In the genomic region with DNA sequence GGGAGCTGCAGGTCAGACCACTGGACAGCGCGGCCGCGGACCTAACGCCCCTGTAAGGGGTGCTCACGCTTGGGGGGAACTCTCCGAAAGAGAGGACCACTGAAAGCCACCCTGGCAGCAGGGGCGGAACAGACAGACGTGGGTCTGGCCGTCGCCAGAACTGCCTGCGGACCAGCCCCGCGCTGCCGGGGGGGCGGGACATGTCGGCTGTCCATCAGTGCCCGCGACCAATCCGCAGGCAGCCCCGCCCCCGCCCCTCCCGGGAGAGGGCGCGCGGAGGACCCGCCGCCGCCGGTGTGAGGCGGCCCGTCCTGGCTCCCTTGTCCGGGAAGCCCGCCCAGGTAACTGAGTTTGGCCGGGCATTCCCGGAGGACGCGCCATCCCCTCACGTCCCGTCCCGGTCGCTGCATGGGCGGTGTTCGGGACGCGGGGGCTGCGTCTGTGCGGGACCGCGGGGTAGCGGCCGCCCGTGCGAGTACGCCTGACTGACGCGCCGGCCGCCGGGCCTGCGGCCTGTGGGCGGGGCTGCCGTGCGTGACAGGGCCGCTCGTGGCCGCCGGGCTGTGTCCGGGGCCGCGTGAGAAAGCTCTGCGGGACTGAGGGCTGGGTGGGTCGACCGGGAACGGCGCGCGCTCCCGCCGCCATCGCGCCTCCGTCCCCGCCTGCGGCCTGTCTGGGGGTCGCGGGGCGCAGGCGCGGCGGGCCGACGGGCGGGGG, we compare ENCODE assay signal across 8 cellular contexts. TPM values are rescaled to one million over a fixed set of nuclear protein-coding genes. Genes with fewer than 3 reads are reported as not detected.
DNase-seq lines count a peak whose midpoint lies in the region; ATAC-seq, FAIRE-seq and TF ChIP-seq lines count a peak whose summit lies in the region.

No MANE protein-coding gene starts in this region.

- TF ChIP-seq POLR2A in A549 (IDR thresholded peaks at IDR 0.05; ENCODE audit: low read length), result peak; percentile 57

- H3K9me3 ChIP-seq in A549, result no peaks in the 10 kb centered on the region

- peak overlapping the region; percentile 98 for H3K4me2 ChIP-seq in A549

- TF ChIP-seq RAD21 in A549 (conservative IDR thresholded peaks at IDR 0.05 in 1 of 2, IDR thresholded peaks at IDR 0.05 in 1 of 2), result no peak

- TF ChIP-seq EP300 in A549 (IDR thresholded peaks at IDR 0.05), result no peak

- H3K4me3 ChIP-seq in A549, result peak overlapping the region; percentile 89

- ATAC-seq in A549 (peak; percentile 77 to 86), GM18520 (IDR thresholded peaks at IDR 0.05; ENCODE audit: unreplicated experiment) (peak; percentile 42), HG03064 (IDR thresholded peaks at IDR 0.05; ENCODE audit: low read depth, unreplicated experiment) (peak; percentile 57)
- ATAC-seq in activated CD4-positive, CD25-positive, alpha-beta regulatory T cell treated with anti-CD3 and anti-CD28 coated beads, Interleukin-2, amount 50 U/mL, for 24 hours, result peak; percentile 60 to 63

- 3% methylated on average over 24 of the region's 94 CpGs for WGBS in A549 (ENCODE audit: missing lambda C conversion rate)

- peak overlapping the region; percentile 86 to 91 for H3K27ac ChIP-seq in A549

- FAIRE-seq in A549 (lab: Jason Lieb, UNC), result no peak

- CTCF ChIA-PET in A549 (lab: Yijun Ruan, JAX), result interaction anchor here (1.1 to 7.9 kb wide), 7 partner anchors 10 to 202 kb away, joined by 3 to 103 read pairs (median 16); a partner anchor contains a TSS

- no peak for TF ChIP-seq CTCF in A549 (IDR thresholded peaks at IDR 0.05)

- peaks cover 7% of the 10 kb centered on the region for H3K4me1 ChIP-seq in A549

- POLR2A ChIA-PET in A549 (lab: Yijun Ruan, JAX), result interaction anchor here (0.8 to 1.1 kb wide), 2 partner anchors 41 to 147 kb away, joined by 3 read pairs; no protein-coding TSS in a partner anchor

- DNase-seq in A549 (ENCODE audit: low read depth in 1 of 2, low spot score in 1 of 2) (peak; percentile 83 to 91), NCI-H2196 treated with DMSO at 0.1 percent for 48 hours (lab: John Stamatoyannopoulos, UW; ENCODE audit: unreplicated experiment) (peak; percentile 82), cerebellar nuclear complex (lab: John Stamatoyannopoulos, UW) (peak; percentile 53 to 65), kidney glomerular epithelial cell (lab: John Stamatoyannopoulos, UW) (peak; percentile 24)
- DNase-seq in stimulated activated CD4-positive, alpha-beta T cell treated with anti-CD3 and anti-CD28 coated beads, Interleukin-15, amount 100 ng/mL, for 24 hours, result peak; percentile 94

TF ChIP-seq in A549, 52 proteins besides CTCF, POLR2A, EP300 and RAD21:
- TF ChIP-seq JUNB (IDR thresholded peaks at IDR 0.05), result no peak
- TF ChIP-seq, protein P1, sequence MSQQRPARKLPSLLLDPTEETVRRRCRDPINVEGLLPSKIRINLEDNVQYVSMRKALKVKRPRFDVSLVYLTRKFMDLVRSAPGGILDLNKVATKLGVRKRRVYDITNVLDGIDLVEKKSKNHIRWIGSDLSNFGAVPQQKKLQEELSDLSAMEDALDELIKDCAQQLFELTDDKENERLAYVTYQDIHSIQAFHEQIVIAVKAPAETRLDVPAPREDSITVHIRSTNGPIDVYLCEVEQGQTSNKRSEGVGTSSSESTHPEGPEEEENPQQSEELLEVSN (IDR thresholded peaks at IDR 0.05; ENCODE audit: borderline replicate concordance, low read depth), result peak; percentile 47
- no peak for TF ChIP-seq CEBPB (IDR thresholded peaks at IDR 0.05)
- TF ChIP-seq, protein P2, sequence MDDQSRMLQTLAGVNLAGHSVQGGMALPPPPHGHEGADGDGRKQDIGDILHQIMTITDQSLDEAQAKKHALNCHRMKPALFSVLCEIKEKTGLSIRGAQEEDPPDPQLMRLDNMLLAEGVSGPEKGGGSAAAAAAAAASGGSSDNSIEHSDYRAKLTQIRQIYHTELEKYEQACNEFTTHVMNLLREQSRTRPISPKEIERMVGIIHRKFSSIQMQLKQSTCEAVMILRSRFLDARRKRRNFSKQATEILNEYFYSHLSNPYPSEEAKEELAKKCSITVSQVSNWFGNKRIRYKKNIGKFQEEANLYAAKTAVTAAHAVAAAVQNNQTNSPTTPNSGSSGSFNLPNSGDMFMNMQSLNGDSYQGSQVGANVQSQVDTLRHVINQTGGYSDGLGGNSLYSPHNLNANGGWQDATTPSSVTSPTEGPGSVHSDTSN (IDR thresholded peaks at IDR 0.05), result peak; percentile 92
- TF ChIP-seq ZNF302 (CRISPR knock-in tag; IDR thresholded peaks at IDR 0.05), result no peak
- peak in 1 of 2 experiments; percentile 68; a peak in 2 of 5 replicates for TF ChIP-seq JUN (IDR thresholded peaks at IDR 0.05)
- TF ChIP-seq RCOR1 (IDR thresholded peaks at IDR 0.05; ENCODE audit: low read depth, low read length), result no peak
- TF ChIP-seq NR3C1 (IDR thresholded peaks at IDR 0.05), result no peak
- no peak for TF ChIP-seq TP53 (CRISPR knock-in tag; IDR thresholded peaks at IDR 0.05)
- TF ChIP-seq FOSL2 (IDR thresholded peaks at IDR 0.05), result no peak
- TF ChIP-seq FOSL2 (CRISPR knock-in tag; IDR thresholded peaks at IDR 0.05), result no peak
- peak; percentile 96 for TF ChIP-seq PHF8 (IDR thresholded peaks at IDR 0.05; ENCODE audit: borderline replicate concordance, low read depth)
- no peak for TF ChIP-seq HEYL (CRISPR knock-in tag; IDR thresholded peaks at IDR 0.05)

RNA-seq across cellular contexts. Expression of a gene that starts 0.5 kb away (rescaled TPM):
- polyA plus RNA-seq in A549 (2011; rRNA removed) (22.0 and 37.1 TPM in 2 replicates), A549 (2017; fragmentation: RNase III; extraction: RNeasy Plus Mini Kit Qiagen cat#74134 plus additional on column Dnase treatment) (52.1 to 65.3 TPM (median 65.0 TPM) in 3 replicates)
- 34.2 and 36.8 TPM in 2 replicates for polyA plus RNA-seq in A549 (2012; cell fraction: cytosol; rRNA removed)
- 159 and 163 TPM in 2 replicates for polyA plus RNA-seq in A549 (2012; cell fraction: nucleus; rRNA removed)
- 50.5 and 59.7 TPM in 2 replicates for polyA minus RNA-seq in A549 (2011; rRNA and poly(A)+ RNA removed)

Comparison
In these comparisons a context has a peak if more than half of its experiments do, and no peak if none do; other contexts are left out.
1. Peak in every context shown above with its lines: DNase-seq, ATAC-seq, H3K4me3 ChIP-seq and H3K27ac ChIP-seq.
2. DNase-seq: peak in every context shown above with its lines; median percentile 94 in stimulated activated CD4-positive, alpha-beta T cell treated with anti-CD3 and anti-CD28 coated beads, Interleukin-15, amount 100 ng/mL, for 24 hours; 87 in A549; 82 in NCI-H2196 treated with DMSO at 0.1 percent for 48 hours; 59 in cerebellar nuclear complex; 24 in kidney glomerular epithelial cell.